In the genomic region with DNA sequence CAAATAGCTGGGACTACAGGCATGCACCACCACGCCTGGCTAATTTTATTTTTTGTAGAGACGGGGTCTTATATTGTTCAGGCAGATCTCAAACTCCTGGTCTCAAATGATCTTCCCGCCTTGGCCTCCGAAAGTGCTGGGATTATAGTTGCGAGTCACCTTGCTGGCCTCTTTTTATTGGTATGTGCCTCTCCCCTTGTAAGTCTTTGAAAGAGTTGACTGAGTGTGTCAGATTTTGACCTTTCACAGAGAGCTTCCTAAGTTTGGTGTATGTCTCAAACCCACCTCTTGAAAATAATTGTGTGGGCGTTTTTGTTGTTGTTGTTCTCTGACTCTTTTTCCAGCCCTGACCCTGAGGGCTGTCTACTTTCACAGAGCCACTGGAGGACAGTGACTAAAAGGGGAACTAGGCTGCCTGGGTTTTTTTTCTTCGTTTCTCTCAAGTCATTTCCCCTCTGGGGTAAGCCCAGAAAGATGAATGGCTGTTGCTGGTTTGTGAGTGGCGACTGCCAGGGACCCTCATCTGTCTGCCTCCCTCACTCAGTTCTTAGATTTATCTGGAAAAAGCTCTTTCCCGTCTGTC, we compare ENCODE assay signal across 9 cellular contexts.
DNase-seq lines count a peak whose midpoint lies in the region; ATAC-seq and TF ChIP-seq lines count a peak whose summit lies in the region.
"Had no signal": no experiment of that assay in that cellular context is flagged by ENCODE, and none has a peak within 500 bp of the region (broad histone marks: within the 10 kb centered on the region; RNA-seq: fewer than 3 reads in every experiment).

No MANE protein-coding gene starts in this region.

- H3K4me3 Mint-ChIP-seq in stimulated activated naive CD8-positive, alpha-beta T cell treated with anti-CD3 and anti-CD28 coated beads, Interleukin-15, amount 100 ng/mL, for 72 hours: no peak overlapping the region
- no peak overlapping the region for H3K4me3 Mint-ChIP-seq in effector memory CD8-positive, alpha-beta T cell
- H3K4me3 Mint-ChIP-seq: CD4-positive, CD25-positive, alpha-beta regulatory T cell had no signal

- no peak for TF ChIP-seq CTCF in foreskin fibroblast (IDR thresholded peaks at IDR 0.05; ENCODE audit: low read depth, low read length)

- no peak overlapping the region for H3K4me3 ChIP-seq in foreskin fibroblast (ENCODE audit: low read depth in 1 of 2, low read length in 2 of 2)

- peaks cover 13% of the 10 kb centered on the region for H3K27me3 Mint-ChIP-seq in stimulated activated naive CD8-positive, alpha-beta T cell treated with anti-CD3 and anti-CD28 coated beads, Interleukin-15, amount 100 ng/mL, for 72 hours
- peaks cover 27 to 57% of the 10 kb centered on the region in 2 donors for H3K27me3 Mint-ChIP-seq in effector memory CD8-positive, alpha-beta T cell

- DNase-seq in stimulated activated naive CD8-positive, alpha-beta T cell treated with anti-CD3 and anti-CD28 coated beads, Interleukin-15, Interleukin-2, amounts not matched to agents 100 U/mL and 50 U/mL, for 24 hours: no peak
- DNase-seq in stimulated activated naive CD8-positive, alpha-beta T cell treated with anti-CD3 and anti-CD28 coated beads, Interleukin-15, amount 100 ng/mL, for 72 hours: no peak
- no peak for DNase-seq in effector memory CD8-positive, alpha-beta T cell
- no peak for DNase-seq in stimulated activated CD4-positive, alpha-beta T cell treated with anti-CD3 and anti-CD28 coated beads, Interleukin-2, amount 100 ng/mL, for 48 hours
- DNase-seq in SW 1271 (lab: John Stamatoyannopoulos, UW) (no peak), foreskin fibroblast (no peak)
- DNase-seq in stimulated activated naive CD4-positive, alpha-beta T cell (lab: John Stamatoyannopoulos, UW): no peak
- DNase-seq: CD4-positive, CD25-positive, alpha-beta regulatory T cell had no signal

- no peaks in the 10 kb centered on the region for H3K36me3 Mint-ChIP-seq in effector memory CD8-positive, alpha-beta T cell (ENCODE audit: insufficient read depth)
- H3K36me3 Mint-ChIP-seq: CD4-positive, CD25-positive, alpha-beta regulatory T cell had no signal

- peak overlapping the region in 1 of 2 donors; percentile 59 for H3K27ac Mint-ChIP-seq in stimulated activated naive CD8-positive, alpha-beta T cell treated with anti-CD3 and anti-CD28 coated beads, Interleukin-15, amount 100 ng/mL, for 72 hours
- no peak overlapping the region for H3K27ac Mint-ChIP-seq in effector memory CD8-positive, alpha-beta T cell

- H3K9me3 Mint-ChIP-seq in stimulated activated naive CD8-positive, alpha-beta T cell treated with anti-CD3 and anti-CD28 coated beads, Interleukin-15, amount 100 ng/mL, for 72 hours: peaks cover 0 to 10% of the 10 kb centered on the region in 2 donors
- H3K9me3 Mint-ChIP-seq in effector memory CD8-positive, alpha-beta T cell: peaks cover 0 to 6% of the 10 kb centered on the region in 2 donors

- peaks cover 19% of the 10 kb centered on the region for H3K4me1 Mint-ChIP-seq in stimulated activated naive CD8-positive, alpha-beta T cell treated with anti-CD3 and anti-CD28 coated beads, Interleukin-15, amount 100 ng/mL, for 72 hours
- peaks cover 0 to 1% of the 10 kb centered on the region in 2 donors for H3K4me1 Mint-ChIP-seq in effector memory CD8-positive, alpha-beta T cell (ENCODE audit: low read depth in 2 of 2)

- peak; percentile 30 for ATAC-seq in stimulated activated naive CD8-positive, alpha-beta T cell treated with anti-CD3 and anti-CD28 coated beads, Interleukin-15, Interleukin-2, amounts not matched to agents 100 U/mL and 50 U/mL, for 24 hours
- ATAC-seq in stimulated activated naive CD8-positive, alpha-beta T cell treated with anti-CD3 and anti-CD28 coated beads, Interleukin-15, amount 100 ng/mL, for 72 hours: no peak
- peak; percentile 67 for ATAC-seq in HG03354 (IDR thresholded peaks at IDR 0.05; ENCODE audit: poor library complexity, severe bottlenecking, unreplicated experiment)
- peak; percentile 27 for ATAC-seq in effector memory CD8-positive, alpha-beta T cell (replicated peaks)
